Comparison of ENCODE assay signal across 1 cellular context in the genomic region with DNA sequence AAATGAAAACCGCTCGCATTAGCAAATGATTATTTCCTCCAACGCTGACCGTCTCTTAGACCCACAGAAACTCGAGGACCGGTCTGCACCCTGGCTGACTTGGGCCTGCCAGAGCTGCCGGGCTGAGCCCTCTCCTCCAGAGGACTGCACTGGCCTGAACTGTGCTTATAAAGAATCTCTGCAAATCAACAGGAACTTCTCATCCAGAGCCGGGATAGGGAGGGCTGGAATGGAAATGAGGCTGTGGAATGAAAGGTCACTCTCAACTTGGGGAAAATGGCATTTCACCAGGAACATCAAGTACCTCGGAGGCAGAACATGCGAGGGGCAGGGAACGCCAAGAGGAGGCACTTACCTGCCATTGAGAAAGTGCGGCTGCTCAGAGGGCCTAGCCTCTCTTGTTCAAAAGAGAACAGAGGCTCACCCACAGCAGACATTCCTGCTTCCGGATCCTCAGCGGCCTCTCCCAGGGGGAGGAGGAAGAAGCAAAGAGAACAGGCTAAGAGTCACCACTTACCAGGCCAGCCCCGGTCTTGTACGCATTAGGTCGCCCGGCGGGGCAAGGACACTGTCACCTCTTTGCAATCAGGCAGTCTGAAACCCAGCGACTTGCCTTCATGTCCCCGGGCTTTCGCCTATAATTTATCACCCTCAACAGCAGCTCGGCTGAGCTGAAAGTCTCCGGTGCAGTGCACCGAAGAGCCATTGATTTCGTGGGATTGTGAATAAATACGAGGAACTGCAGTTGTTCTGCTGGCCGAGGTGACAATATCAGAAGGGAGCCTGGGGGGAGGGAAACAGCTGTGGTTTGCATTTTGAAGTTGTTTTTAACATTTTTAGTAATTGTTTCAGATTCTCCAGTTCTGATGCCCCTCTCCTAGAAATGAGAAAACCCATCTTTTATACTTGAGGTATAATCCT.
TF ChIP-seq lines count a peak whose summit lies in the region.

No MANE protein-coding gene starts in this region.

TF ChIP-seq in WTC11, 78 proteins besides CTCF, POLR2A, EP300 and RAD21 (continued from another document):
- TF ChIP-seq, protein P1, sequence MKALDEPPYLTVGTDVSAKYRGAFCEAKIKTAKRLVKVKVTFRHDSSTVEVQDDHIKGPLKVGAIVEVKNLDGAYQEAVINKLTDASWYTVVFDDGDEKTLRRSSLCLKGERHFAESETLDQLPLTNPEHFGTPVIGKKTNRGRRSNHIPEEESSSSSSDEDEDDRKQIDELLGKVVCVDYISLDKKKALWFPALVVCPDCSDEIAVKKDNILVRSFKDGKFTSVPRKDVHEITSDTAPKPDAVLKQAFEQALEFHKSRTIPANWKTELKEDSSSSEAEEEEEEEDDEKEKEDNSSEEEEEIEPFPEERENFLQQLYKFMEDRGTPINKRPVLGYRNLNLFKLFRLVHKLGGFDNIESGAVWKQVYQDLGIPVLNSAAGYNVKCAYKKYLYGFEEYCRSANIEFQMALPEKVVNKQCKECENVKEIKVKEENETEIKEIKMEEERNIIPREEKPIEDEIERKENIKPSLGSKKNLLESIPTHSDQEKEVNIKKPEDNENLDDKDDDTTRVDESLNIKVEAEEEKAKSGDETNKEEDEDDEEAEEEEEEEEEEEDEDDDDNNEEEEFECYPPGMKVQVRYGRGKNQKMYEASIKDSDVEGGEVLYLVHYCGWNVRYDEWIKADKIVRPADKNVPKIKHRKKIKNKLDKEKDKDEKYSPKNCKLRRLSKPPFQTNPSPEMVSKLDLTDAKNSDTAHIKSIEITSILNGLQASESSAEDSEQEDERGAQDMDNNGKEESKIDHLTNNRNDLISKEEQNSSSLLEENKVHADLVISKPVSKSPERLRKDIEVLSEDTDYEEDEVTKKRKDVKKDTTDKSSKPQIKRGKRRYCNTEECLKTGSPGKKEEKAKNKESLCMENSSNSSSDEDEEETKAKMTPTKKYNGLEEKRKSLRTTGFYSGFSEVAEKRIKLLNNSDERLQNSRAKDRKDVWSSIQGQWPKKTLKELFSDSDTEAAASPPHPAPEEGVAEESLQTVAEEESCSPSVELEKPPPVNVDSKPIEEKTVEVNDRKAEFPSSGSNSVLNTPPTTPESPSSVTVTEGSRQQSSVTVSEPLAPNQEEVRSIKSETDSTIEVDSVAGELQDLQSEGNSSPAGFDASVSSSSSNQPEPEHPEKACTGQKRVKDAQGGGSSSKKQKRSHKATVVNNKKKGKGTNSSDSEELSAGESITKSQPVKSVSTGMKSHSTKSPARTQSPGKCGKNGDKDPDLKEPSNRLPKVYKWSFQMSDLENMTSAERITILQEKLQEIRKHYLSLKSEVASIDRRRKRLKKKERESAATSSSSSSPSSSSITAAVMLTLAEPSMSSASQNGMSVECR (CRISPR knock-in tag; IDR thresholded peaks at IDR 0.05; ENCODE audit: borderline replicate concordance) = no peak
- TF ChIP-seq NR1H2 (CRISPR knock-in tag; IDR thresholded peaks at IDR 0.05) (no peak), NR2C2 (CRISPR knock-in tag; IDR thresholded peaks at IDR 0.05) (no peak), ATF1 (CRISPR knock-in tag; IDR thresholded peaks at IDR 0.05) (no peak), ZNF671 (CRISPR knock-in tag; IDR thresholded peaks at IDR 0.05) (peak; percentile 65; the same call in 1 of the 2 replicates), ZNF121 (CRISPR knock-in tag; IDR thresholded peaks at IDR 0.05) (peak; percentile 78; the same call in 1 of the 2 replicates), ESRRA (CRISPR knock-in tag; IDR thresholded peaks at IDR 0.05; ENCODE audit: borderline replicate concordance) (no peak), GRHL2 (CRISPR knock-in tag; IDR thresholded peaks at IDR 0.05; ENCODE audit: insufficient replicate concordance, severe bottlenecking) (no peak), FOXK1 (CRISPR knock-in tag; IDR thresholded peaks at IDR 0.05) (no peak), ELF4 (CRISPR knock-in tag; IDR thresholded peaks at IDR 0.05; ENCODE audit: low read depth) (no peak), EMX1 (CRISPR knock-in tag; IDR thresholded peaks at IDR 0.05) (0 out of 2 replicates have a peak, but pooled peaks have one; percentile 30)
- TF ChIP-seq, protein P2, sequence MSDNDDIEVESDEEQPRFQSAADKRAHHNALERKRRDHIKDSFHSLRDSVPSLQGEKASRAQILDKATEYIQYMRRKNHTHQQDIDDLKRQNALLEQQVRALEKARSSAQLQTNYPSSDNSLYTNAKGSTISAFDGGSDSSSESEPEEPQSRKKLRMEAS (CRISPR knock-in tag; IDR thresholded peaks at IDR 0.05) = 0 out of 2 replicates have a peak, but pooled peaks have one; percentile 6
- TF ChIP-seq, protein P3, sequence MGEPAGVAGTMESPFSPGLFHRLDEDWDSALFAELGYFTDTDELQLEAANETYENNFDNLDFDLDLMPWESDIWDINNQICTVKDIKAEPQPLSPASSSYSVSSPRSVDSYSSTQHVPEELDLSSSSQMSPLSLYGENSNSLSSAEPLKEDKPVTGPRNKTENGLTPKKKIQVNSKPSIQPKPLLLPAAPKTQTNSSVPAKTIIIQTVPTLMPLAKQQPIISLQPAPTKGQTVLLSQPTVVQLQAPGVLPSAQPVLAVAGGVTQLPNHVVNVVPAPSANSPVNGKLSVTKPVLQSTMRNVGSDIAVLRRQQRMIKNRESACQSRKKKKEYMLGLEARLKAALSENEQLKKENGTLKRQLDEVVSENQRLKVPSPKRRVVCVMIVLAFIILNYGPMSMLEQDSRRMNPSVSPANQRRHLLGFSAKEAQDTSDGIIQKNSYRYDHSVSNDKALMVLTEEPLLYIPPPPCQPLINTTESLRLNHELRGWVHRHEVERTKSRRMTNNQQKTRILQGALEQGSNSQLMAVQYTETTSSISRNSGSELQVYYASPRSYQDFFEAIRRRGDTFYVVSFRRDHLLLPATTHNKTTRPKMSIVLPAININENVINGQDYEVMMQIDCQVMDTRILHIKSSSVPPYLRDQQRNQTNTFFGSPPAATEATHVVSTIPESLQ (CRISPR knock-in tag; IDR thresholded peaks at IDR 0.05) = no peak
- TF ChIP-seq, protein P4, sequence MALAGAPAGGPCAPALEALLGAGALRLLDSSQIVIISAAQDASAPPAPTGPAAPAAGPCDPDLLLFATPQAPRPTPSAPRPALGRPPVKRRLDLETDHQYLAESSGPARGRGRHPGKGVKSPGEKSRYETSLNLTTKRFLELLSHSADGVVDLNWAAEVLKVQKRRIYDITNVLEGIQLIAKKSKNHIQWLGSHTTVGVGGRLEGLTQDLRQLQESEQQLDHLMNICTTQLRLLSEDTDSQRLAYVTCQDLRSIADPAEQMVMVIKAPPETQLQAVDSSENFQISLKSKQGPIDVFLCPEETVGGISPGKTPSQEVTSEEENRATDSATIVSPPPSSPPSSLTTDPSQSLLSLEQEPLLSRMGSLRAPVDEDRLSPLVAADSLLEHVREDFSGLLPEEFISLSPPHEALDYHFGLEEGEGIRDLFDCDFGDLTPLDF (CRISPR knock-in tag; IDR thresholded peaks at IDR 0.05) = no peak
- TF ChIP-seq, protein P5, sequence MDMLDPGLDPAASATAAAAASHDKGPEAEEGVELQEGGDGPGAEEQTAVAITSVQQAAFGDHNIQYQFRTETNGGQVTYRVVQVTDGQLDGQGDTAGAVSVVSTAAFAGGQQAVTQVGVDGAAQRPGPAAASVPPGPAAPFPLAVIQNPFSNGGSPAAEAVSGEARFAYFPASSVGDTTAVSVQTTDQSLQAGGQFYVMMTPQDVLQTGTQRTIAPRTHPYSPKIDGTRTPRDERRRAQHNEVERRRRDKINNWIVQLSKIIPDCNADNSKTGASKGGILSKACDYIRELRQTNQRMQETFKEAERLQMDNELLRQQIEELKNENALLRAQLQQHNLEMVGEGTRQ (CRISPR knock-in tag; IDR thresholded peaks at IDR 0.05) = no peak
- TF ChIP-seq, protein P6, sequence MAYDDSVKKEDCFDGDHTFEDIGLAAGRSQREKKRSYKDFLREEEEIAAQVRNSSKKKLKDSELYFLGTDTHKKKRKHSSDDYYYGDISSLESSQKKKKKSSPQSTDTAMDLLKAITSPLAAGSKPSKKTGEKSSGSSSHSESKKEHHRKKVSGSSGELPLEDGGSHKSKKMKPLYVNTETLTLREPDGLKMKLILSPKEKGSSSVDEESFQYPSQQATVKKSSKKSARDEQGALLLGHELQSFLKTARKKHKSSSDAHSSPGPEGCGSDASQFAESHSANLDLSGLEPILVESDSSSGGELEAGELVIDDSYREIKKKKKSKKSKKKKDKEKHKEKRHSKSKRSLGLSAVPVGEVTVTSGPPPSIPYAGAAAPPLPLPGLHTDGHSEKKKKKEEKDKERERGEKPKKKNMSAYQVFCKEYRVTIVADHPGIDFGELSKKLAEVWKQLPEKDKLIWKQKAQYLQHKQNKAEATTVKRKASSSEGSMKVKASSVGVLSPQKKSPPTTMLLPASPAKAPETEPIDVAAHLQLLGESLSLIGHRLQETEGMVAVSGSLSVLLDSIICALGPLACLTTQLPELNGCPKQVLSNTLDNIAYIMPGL (CRISPR knock-in tag; IDR thresholded peaks at IDR 0.05) = no peak
- TF ChIP-seq, protein P7, sequence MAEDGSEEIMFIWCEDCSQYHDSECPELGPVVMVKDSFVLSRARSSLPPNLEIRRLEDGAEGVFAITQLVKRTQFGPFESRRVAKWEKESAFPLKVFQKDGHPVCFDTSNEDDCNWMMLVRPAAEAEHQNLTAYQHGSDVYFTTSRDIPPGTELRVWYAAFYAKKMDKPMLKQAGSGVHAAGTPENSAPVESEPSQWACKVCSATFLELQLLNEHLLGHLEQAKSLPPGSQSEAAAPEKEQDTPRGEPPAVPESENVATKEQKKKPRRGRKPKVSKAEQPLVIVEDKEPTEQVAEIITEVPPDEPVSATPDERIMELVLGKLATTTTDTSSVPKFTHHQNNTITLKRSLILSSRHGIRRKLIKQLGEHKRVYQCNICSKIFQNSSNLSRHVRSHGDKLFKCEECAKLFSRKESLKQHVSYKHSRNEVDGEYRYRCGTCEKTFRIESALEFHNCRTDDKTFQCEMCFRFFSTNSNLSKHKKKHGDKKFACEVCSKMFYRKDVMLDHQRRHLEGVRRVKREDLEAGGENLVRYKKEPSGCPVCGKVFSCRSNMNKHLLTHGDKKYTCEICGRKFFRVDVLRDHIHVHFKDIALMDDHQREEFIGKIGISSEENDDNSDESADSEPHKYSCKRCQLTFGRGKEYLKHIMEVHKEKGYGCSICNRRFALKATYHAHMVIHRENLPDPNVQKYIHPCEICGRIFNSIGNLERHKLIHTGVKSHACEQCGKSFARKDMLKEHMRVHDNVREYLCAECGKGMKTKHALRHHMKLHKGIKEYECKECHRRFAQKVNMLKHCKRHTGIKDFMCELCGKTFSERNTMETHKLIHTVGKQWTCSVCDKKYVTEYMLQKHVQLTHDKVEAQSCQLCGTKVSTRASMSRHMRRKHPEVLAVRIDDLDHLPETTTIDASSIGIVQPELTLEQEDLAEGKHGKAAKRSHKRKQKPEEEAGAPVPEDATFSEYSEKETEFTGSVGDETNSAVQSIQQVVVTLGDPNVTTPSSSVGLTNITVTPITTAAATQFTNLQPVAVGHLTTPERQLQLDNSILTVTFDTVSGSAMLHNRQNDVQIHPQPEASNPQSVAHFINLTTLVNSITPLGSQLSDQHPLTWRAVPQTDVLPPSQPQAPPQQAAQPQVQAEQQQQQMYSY (CRISPR knock-in tag; IDR thresholded peaks at IDR 0.05) = no peak
